9 cellular contexts compared by ENCODE assay signal in the genomic region with DNA sequence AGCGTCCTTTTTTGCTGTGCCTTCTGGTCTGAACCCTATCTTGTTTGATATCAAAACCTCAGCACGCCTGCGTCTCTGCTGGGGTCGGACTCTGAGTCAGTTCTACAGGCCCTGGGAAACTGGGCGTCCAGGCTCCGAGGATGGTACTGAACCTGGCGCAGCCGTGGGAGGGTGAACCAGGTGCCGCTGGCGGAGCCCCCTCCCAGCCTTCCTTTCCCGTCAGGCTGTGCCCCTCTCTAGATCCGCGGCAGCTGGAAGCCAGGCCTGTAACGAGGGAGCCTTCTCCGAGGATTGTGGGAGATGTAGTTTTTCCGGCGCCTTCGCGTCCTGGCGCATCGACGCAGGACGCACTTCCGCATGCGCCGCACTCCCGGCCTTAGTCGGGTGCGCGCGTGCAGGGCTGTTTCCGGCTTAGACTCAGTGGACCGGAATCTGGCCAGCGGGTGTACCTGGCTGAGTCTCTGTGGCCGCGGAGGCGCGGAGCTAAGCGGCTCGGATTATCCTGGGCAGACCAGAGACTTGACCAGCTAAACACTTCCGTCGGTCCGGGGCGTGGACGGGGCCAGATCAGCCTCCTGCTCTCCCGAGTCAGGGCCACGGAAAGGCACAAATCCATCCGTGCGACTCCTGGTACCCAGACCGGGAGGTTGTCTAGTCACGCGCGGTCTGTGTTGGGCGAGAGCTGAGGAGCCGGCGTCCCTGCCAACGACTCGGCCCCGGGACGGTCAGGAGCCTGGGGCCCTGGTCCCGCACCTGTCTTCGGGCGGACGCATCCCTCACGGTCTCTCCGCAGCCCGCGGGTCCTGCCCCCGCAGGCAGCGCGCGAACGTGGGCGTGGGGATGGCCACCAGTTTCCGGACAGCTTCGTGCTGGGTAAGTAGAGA.
DNase-seq lines count a peak whose midpoint lies in the region; ATAC-seq, FAIRE-seq and TF ChIP-seq lines count a peak whose summit lies in the region.
"Had no signal": no experiment of that assay in that cellular context is flagged by ENCODE, and none has a peak within 500 bp of the region (broad histone marks: within the 10 kb centered on the region; RNA-seq: fewer than 3 reads in every experiment).

A gene with protein sequence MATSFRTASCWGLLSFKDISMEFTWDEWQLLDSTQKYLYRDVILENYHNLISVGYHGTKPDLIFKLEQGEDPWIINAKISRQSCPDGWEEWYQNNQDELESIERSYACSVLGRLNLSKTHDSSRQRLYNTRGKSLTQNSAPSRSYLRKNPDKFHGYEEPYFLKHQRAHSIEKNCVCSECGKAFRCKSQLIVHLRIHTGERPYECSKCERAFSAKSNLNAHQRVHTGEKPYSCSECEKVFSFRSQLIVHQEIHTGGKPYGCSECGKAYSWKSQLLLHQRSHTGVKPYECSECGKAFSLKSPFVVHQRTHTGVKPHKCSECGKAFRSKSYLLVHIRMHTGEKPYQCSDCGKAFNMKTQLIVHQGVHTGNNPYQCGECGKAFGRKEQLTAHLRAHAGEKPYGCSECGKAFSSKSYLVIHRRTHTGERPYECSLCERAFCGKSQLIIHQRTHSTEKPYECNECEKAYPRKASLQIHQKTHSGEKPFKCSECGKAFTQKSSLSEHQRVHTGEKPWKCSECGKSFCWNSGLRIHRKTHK (plus strand): TSS at position 367 of the 884 bp plus-strand sequence. CDS start 474 bp downstream, at position 841.

- H3K27me3 Mint-ChIP-seq in central memory CD8-positive, alpha-beta T cell = peaks cover 9% of the 10 kb centered on the region

- peak; percentile 27 for FAIRE-seq in islet of Langerhans (lab: Jason Lieb, UNC)
- FAIRE-seq: colon had no signal

- peaks cover 11% of the 10 kb centered on the region for H3K36me3 Mint-ChIP-seq in central memory CD8-positive, alpha-beta T cell (ENCODE audit: insufficient read depth)

- H3K4me3 ChIP-seq in AG09309 (ENCODE audit: control insufficient read depth, low read depth, low read length) = peak within 1 kb of the TSS; percentile 71

- H3K4me3 Mint-ChIP-seq in central memory CD8-positive, alpha-beta T cell = peak within 1 kb of the TSS; percentile 89

- peak; percentile 54 for DNase-seq in AG09309 (ENCODE audit: low read depth)
- DNase-seq in NCI-H446 (lab: John Stamatoyannopoulos, UW) = peak; percentile 67 to 95
- peak; percentile 80 for DNase-seq in activated CD4-positive, CD25-positive, alpha-beta regulatory T cell treated with anti-CD3 and anti-CD28 coated beads, Interleukin-2, amount 50 U/mL, for 16 hours (ENCODE audit: low read depth, low spot score)
- DNase-seq in central memory CD8-positive, alpha-beta T cell (ENCODE audit: low spot score in 2 of 2) = peak; percentile 69 to 75
- DNase-seq in stimulated activated CD4-positive, alpha-beta T cell treated with anti-CD3 and anti-CD28 coated beads, Interleukin-12 subunit alpha, Interleukin-12 subunit beta, amount 100 ng/mL, for 4 hours = peak; percentile 79

- ATAC-seq in GM19025 (IDR thresholded peaks at IDR 0.05; ENCODE audit: low read depth, unreplicated experiment) = peak; percentile 99
- ATAC-seq in HG03342 (IDR thresholded peaks at IDR 0.05; ENCODE audit: unreplicated experiment) = peak; percentile 96
- ATAC-seq in central memory CD8-positive, alpha-beta T cell (replicated peaks; ENCODE audit: extremely low read depth, poor library complexity, severe bottlenecking) = peak; percentile 98

- TF ChIP-seq CTCF in AG09309 (IDR thresholded peaks at IDR 0.05; ENCODE audit: control insufficient read depth, insufficient read depth, low read depth, low read length, missing control alignments) = no peak

- peaks cover 47% of the 10 kb centered on the region for H3K4me1 Mint-ChIP-seq in central memory CD8-positive, alpha-beta T cell

- peak within 1 kb of the TSS; percentile 91 for H3K27ac Mint-ChIP-seq in central memory CD8-positive, alpha-beta T cell (ENCODE audit: low read depth)

- H3K9me3 Mint-ChIP-seq in central memory CD8-positive, alpha-beta T cell = peaks cover 5% of the 10 kb centered on the region

Comparison
In these comparisons a context has a peak if more than half of its experiments do, and no peak if none do; other contexts are left out.
1. Peak in every context shown above with its lines: DNase-seq, ATAC-seq and H3K4me3 ChIP-seq.